In the genomic region with DNA sequence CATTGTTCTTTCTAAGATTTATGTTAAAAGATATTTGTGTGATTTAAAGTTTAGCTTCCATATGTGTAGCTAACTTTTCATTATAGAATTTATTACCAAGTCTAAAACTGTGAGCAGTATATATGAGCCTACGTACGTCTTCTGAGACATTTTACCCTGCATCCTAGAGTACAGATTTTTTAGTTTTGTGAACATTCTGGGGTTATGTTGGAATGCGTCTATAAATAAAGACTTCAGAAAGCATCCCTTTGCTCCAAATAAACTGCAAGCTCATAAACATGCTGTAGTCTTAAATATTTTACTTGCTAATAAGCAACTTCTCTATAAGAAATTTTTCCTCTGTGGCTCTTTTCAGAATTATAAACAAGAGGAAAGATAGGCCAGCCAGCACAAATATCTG, we compare ENCODE assay signal across 1 cellular context.
TF ChIP-seq lines count a peak whose summit lies in the region.

No MANE protein-coding gene starts in this region.

TF ChIP-seq in IMR-90, 13 proteins besides CTCF, POLR2A, EP300 and RAD21:
- TF ChIP-seq FOS (IDR thresholded peaks at IDR 0.05; ENCODE audit: low read depth, low read length), result no peak
